Comparison of ENCODE assay signal across 8 cellular contexts in genomic region chr16:89476811-89477261, GRCh38. TPM values are rescaled to one million over a fixed set of nuclear protein-coding genes. Genes with fewer than 3 reads are reported as not detected.
DNase-seq lines count a peak whose midpoint lies in the region; ATAC-seq and TF ChIP-seq lines count a peak whose summit lies in the region.

No MANE protein-coding gene starts in this region.

- intact Hi-C loops in uterus (cut with DNase I; ENCODE audit: low total_unique reads) (no loop called here), tibial artery (cut with DNase I; ENCODE audit: low total_unique reads) (no loop called here)

- no peak for TF ChIP-seq POLR2A in uterus (IDR thresholded peaks at IDR 0.05)

- CTCF ChIA-PET in activated CD8-positive, alpha-beta memory T cell treated with anti-CD3 and anti-CD28 coated beads, Interleukin-2, amount 10 ng/mL, durations not matched to agents 7 days and 5 days (lab: Charles Lee): interaction anchor here (0.7 to 0.9 kb wide), 2 partner anchors 17 to 101 kb away, joined by 3 to 4 read pairs; no protein-coding TSS in a partner anchor

- peaks cover 85% of the 10 kb centered on the region for H3K4me1 Mint-ChIP-seq in activated CD8-positive, alpha-beta memory T cell treated with anti-CD3 and anti-CD28 coated beads, Interleukin-2, amount 10 ng/mL, durations not matched to agents 7 days and 5 days
- peaks cover 69% of the 10 kb centered on the region for H3K4me1 Mint-ChIP-seq in activated T-helper 17 cell treated with anti-CD3 and anti-CD28 coated beads, Interleukin-2, amount 50 U/mL, for 72 hours
- H3K4me1 Mint-ChIP-seq in stimulated activated memory B cell treated with anti-CD40 and anti-IgM and Interleukin-4, amounts not matched to agents 10 μg/mL and 1 μg/mL and 100 μg/mL, for 72 hours: peaks cover 92% of the 10 kb centered on the region

- H3K4me3 ChIP-seq in uterus: no peak overlapping the region
- H3K4me3 ChIP-seq in tibial artery: no peak overlapping the region

- H3K9me3 ChIP-seq in uterus: no peaks in the 10 kb centered on the region
- H3K9me3 ChIP-seq in tibial artery: no peaks in the 10 kb centered on the region

- TF ChIP-seq CTCF in uterus (IDR thresholded peaks at IDR 0.05) (no peak), tibial artery (IDR thresholded peaks at IDR 0.05) (no peak)

- no peaks in the 10 kb centered on the region for H3K9me3 Mint-ChIP-seq in activated CD8-positive, alpha-beta memory T cell treated with anti-CD3 and anti-CD28 coated beads, Interleukin-2, amount 10 ng/mL, durations not matched to agents 7 days and 5 days (ENCODE audit: low read depth)
- no peaks in the 10 kb centered on the region for H3K9me3 Mint-ChIP-seq in activated T-helper 17 cell treated with anti-CD3 and anti-CD28 coated beads, Interleukin-2, amount 50 U/mL, for 72 hours
- H3K9me3 Mint-ChIP-seq in stimulated activated memory B cell treated with anti-CD40 and anti-IgM and Interleukin-4, amounts not matched to agents 10 μg/mL and 1 μg/mL and 100 μg/mL, for 72 hours: no peaks in the 10 kb centered on the region

- H3K27me3 Mint-ChIP-seq in activated CD8-positive, alpha-beta memory T cell treated with anti-CD3 and anti-CD28 coated beads, Interleukin-2, amount 10 ng/mL, durations not matched to agents 7 days and 5 days: no peaks in the 10 kb centered on the region
- no peaks in the 10 kb centered on the region for H3K27me3 Mint-ChIP-seq in activated T-helper 17 cell treated with anti-CD3 and anti-CD28 coated beads, Interleukin-2, amount 50 U/mL, for 72 hours
- no peaks in the 10 kb centered on the region for H3K27me3 Mint-ChIP-seq in stimulated activated memory B cell treated with anti-CD40 and anti-IgM and Interleukin-4, amounts not matched to agents 10 μg/mL and 1 μg/mL and 100 μg/mL, for 72 hours

- no peak for DNase-seq in activated CD8-positive, alpha-beta memory T cell treated with anti-CD3 and anti-CD28 coated beads, Interleukin-2, amount 10 ng/mL, durations not matched to agents 7 days and 5 days
- no peak for DNase-seq in activated CD8-positive, alpha-beta memory T cell treated with anti-CD3 and anti-CD28 coated beads, Interleukin-2, amount 50 U/mL, for 4 hours
- DNase-seq in uterus: no peak
- DNase-seq in tibial artery: no peak
- DNase-seq in islet precursor cell: no peak

- no peaks in the 10 kb centered on the region for H3K36me3 ChIP-seq in uterus
- no peaks in the 10 kb centered on the region for H3K36me3 ChIP-seq in tibial artery

- ATAC-seq in activated CD8-positive, alpha-beta memory T cell treated with anti-CD3 and anti-CD28 coated beads, Interleukin-2, amount 10 ng/mL, durations not matched to agents 7 days and 5 days: peak; percentile 10
- ATAC-seq in HG03342 (IDR thresholded peaks at IDR 0.05; ENCODE audit: unreplicated experiment): peak; percentile 69
- ATAC-seq in activated T-helper 17 cell treated with anti-CD3 and anti-CD28 coated beads, Interleukin-2, amount 50 U/mL, for 72 hours (replicated peaks): peak; percentile 31
- ATAC-seq in stimulated activated memory B cell treated with anti-CD40 and anti-IgM and Interleukin-4, amounts not matched to agents 10 μg/mL and 1 μg/mL and 100 μg/mL, for 72 hours: peak; percentile 96

- peaks cover 27% of the 10 kb centered on the region for H3K36me3 Mint-ChIP-seq in activated CD8-positive, alpha-beta memory T cell treated with anti-CD3 and anti-CD28 coated beads, Interleukin-2, amount 10 ng/mL, durations not matched to agents 7 days and 5 days
- peaks cover 41% of the 10 kb centered on the region for H3K36me3 Mint-ChIP-seq in activated T-helper 17 cell treated with anti-CD3 and anti-CD28 coated beads, Interleukin-2, amount 50 U/mL, for 72 hours (ENCODE audit: low read depth)
- peaks cover 27% of the 10 kb centered on the region for H3K36me3 Mint-ChIP-seq in stimulated activated memory B cell treated with anti-CD40 and anti-IgM and Interleukin-4, amounts not matched to agents 10 μg/mL and 1 μg/mL and 100 μg/mL, for 72 hours

- H3K27me3 ChIP-seq in uterus (no peaks in the 10 kb centered on the region), tibial artery (no peaks in the 10 kb centered on the region)

- H3K27ac ChIP-seq in uterus (no peak overlapping the region), tibial artery (no peak overlapping the region)

- H3K27ac Mint-ChIP-seq in activated CD8-positive, alpha-beta memory T cell treated with anti-CD3 and anti-CD28 coated beads, Interleukin-2, amount 10 ng/mL, durations not matched to agents 7 days and 5 days: peak overlapping the region; percentile 2
- H3K27ac Mint-ChIP-seq in activated T-helper 17 cell treated with anti-CD3 and anti-CD28 coated beads, Interleukin-2, amount 50 U/mL, for 72 hours: peak overlapping the region; percentile 64
- H3K27ac Mint-ChIP-seq in stimulated activated memory B cell treated with anti-CD40 and anti-IgM and Interleukin-4, amounts not matched to agents 10 μg/mL and 1 μg/mL and 100 μg/mL, for 72 hours: peak overlapping the region; percentile 86

- H3K4me1 ChIP-seq in uterus: peaks cover 3 to 6% of the 10 kb centered on the region in 2 donors
- peaks cover 0 to 90% (median 39%) of the 10 kb centered on the region in 4 donors for H3K4me1 ChIP-seq in tibial artery

- H3K4me3 Mint-ChIP-seq in activated CD8-positive, alpha-beta memory T cell treated with anti-CD3 and anti-CD28 coated beads, Interleukin-2, amount 10 ng/mL, durations not matched to agents 7 days and 5 days: no peak overlapping the region
- peak overlapping the region; percentile 47 for H3K4me3 Mint-ChIP-seq in activated T-helper 17 cell treated with anti-CD3 and anti-CD28 coated beads, Interleukin-2, amount 50 U/mL, for 72 hours
- peak overlapping the region; percentile 59 for H3K4me3 Mint-ChIP-seq in stimulated activated memory B cell treated with anti-CD40 and anti-IgM and Interleukin-4, amounts not matched to agents 10 μg/mL and 1 μg/mL and 100 μg/mL, for 72 hours

RNA-seq across cellular contexts. Expression of gene ANKRD11, which starts 13.5 kb away (rescaled TPM):
- total RNA-seq in activated CD8-positive, alpha-beta memory T cell treated with anti-CD3 and anti-CD28 coated beads, Interleukin-2, amount 10 ng/mL, durations not matched to agents 7 days and 5 days: 100 to 1,000 TPM; 184 to 235 TPM
- total RNA-seq in activated T-helper 17 cell treated with anti-CD3 and anti-CD28 coated beads, Interleukin-2, amount 50 U/mL, for 72 hours: 100 to 1,000 TPM; 166 to 178 TPM
- 100 to 1,000 TPM in 1 of 4 donors, 10 to 100 TPM in 3; 20.5 to 182 (median 45.5) TPM for total RNA-seq in uterus

RNA-seq across cellular contexts. Expression of gene SPG7, which starts 31.4 kb away (rescaled TPM):
- 100 to 1,000 TPM in 1 of 2 experiments, 10 to 100 TPM in 1; 92.1 to 110 TPM for total RNA-seq in activated CD8-positive, alpha-beta memory T cell treated with anti-CD3 and anti-CD28 coated beads, Interleukin-2, amount 10 ng/mL, durations not matched to agents 7 days and 5 days
- 100 to 1,000 TPM; 115 to 135 TPM for total RNA-seq in activated T-helper 17 cell treated with anti-CD3 and anti-CD28 coated beads, Interleukin-2, amount 50 U/mL, for 72 hours
- total RNA-seq in uterus: 100 to 1,000 TPM in 3 of 4 donors, 10 to 100 TPM in 1; 66.6 to 208 (median 144) TPM

Comparison
In these comparisons a context has a peak if more than half of its experiments do, and no peak if none do; other contexts are left out.
1. ATAC-seq: peak in every context shown above with its lines; median percentile 96 in stimulated activated memory B cell treated with anti-CD40 and anti-IgM and Interleukin-4, amounts not matched to agents 10 μg/mL and 1 μg/mL and 100 μg/mL, for 72 hours; 69 in HG03342; 31 in activated T-helper 17 cell treated with anti-CD3 and anti-CD28 coated beads, Interleukin-2, amount 50 U/mL, for 72 hours; 10 in activated CD8-positive, alpha-beta memory T cell treated with anti-CD3 and anti-CD28 coated beads, Interleukin-2, amount 10 ng/mL, durations not matched to agents 7 days and 5 days.
2. H3K27ac Mint-ChIP-seq: peak in every context shown above with its lines; median percentile 86 in stimulated activated memory B cell treated with anti-CD40 and anti-IgM and Interleukin-4, amounts not matched to agents 10 μg/mL and 1 μg/mL and 100 μg/mL, for 72 hours; 64 in activated T-helper 17 cell treated with anti-CD3 and anti-CD28 coated beads, Interleukin-2, amount 50 U/mL, for 72 hours; 2 in activated CD8-positive, alpha-beta memory T cell treated with anti-CD3 and anti-CD28 coated beads, Interleukin-2, amount 10 ng/mL, durations not matched to agents 7 days and 5 days.